In the genomic region with DNA sequence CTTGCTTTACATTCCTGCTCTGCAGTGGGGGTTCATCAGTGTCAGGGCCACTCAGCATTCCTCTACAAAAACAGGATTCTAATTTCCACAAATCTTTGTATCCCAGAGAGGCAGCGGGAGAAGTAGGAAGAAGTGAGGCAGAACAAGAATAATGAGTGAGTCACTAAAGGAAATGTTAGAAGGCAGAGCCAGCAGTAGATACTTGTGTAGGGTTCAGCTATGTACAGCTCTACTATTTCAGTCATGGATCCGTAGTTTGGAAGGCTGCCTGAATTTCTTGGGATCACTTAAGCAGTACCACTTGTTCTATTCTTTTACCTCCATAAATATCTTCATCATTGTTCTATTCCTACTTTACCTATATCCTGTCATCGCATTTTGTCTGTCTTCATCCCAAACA, we compare ENCODE assay signal across 18 cellular contexts.
"Had no signal": no experiment of that assay in that cellular context is flagged by ENCODE, and none has a peak within 500 bp of the region (broad histone marks: within the 10 kb centered on the region; RNA-seq: fewer than 3 reads in every experiment).

No MANE protein-coding gene starts in this region.

- H3K27me3 Mint-ChIP-seq: activated CD4-positive, alpha-beta memory T cell treated with anti-CD3 and anti-CD28 coated beads, Interleukin-2, amount 10 ng/mL, durations not matched to agents 7 days and 5 days; type B pancreatic cell had no signal

- H3K27me3 ChIP-seq: body of pancreas, right lobe of liver, spleen had no signal

- H3K4me1 ChIP-seq: body of pancreas, right lobe of liver, spleen had no signal

- DNase-seq: activated CD4-positive, alpha-beta memory T cell treated with anti-CD3 and anti-CD28 coated beads, Interleukin-2, amount 10 ng/mL, durations not matched to agents 7 days and 5 days; activated naive CD8-positive, alpha-beta T cell treated with anti-CD3 and anti-CD28 coated beads, Interleukin-2, amount 50 U/mL, for 24 hours; body of pancreas; central memory CD4-positive, alpha-beta T cell; cortex of kidney; effector memory CD4-positive, alpha-beta T cell; erythroblast; mammary epithelial cell; nucleus accumbens; right lobe of liver; spleen; stimulated activated CD4-positive, alpha-beta T cell treated with anti-CD3 and anti-CD28 coated beads, Interleukin-1b, Interleukin-23, amount 100 ng/mL, for 48 hours; stimulated activated naive B cell treated with anti-CD40 and anti-IgM and Interleukin-4, amounts not matched to agents 10 μg/mL and 1 μg/mL and 100 μg/mL, for 72 hours; substantia nigra had no signal

- H3K4me1 Mint-ChIP-seq: activated CD4-positive, alpha-beta memory T cell treated with anti-CD3 and anti-CD28 coated beads, Interleukin-2, amount 10 ng/mL, durations not matched to agents 7 days and 5 days; activated naive CD8-positive, alpha-beta T cell treated with anti-CD3 and anti-CD28 coated beads, Interleukin-2, amount 50 U/mL, for 24 hours; stimulated activated naive B cell treated with anti-CD40 and anti-IgM and Interleukin-4, amounts not matched to agents 10 μg/mL and 1 μg/mL and 100 μg/mL, for 72 hours had no signal

- H3K9me3 ChIP-seq: body of pancreas, right lobe of liver had no signal

- ATAC-seq: activated naive CD8-positive, alpha-beta T cell treated with anti-CD3 and anti-CD28 coated beads, Interleukin-2, amount 50 U/mL, for 24 hours; body of pancreas; left lobe of liver; natural killer cell treated with Interleukin-12 subunit alpha and Interleukin-12 subunit beta and Interleukin-15 and Interleukin-18, amount 100 ng/mL, for 72 hours; right lobe of liver; stimulated activated naive B cell treated with anti-CD40 and anti-IgM and Interleukin-4, amounts not matched to agents 10 μg/mL and 1 μg/mL and 100 μg/mL, for 72 hours had no signal

- H3K9me3 Mint-ChIP-seq: activated CD4-positive, alpha-beta memory T cell treated with anti-CD3 and anti-CD28 coated beads, Interleukin-2, amount 10 ng/mL, durations not matched to agents 7 days and 5 days; natural killer cell treated with Interleukin-12 subunit alpha and Interleukin-12 subunit beta and Interleukin-15 and Interleukin-18, amount 100 ng/mL, for 72 hours; type B pancreatic cell had no signal

- H3K36me3 Mint-ChIP-seq: natural killer cell treated with Interleukin-12 subunit alpha and Interleukin-12 subunit beta and Interleukin-15 and Interleukin-18, amount 100 ng/mL, for 72 hours; stimulated activated naive B cell treated with anti-CD40 and anti-IgM and Interleukin-4, amounts not matched to agents 10 μg/mL and 1 μg/mL and 100 μg/mL, for 72 hours; type B pancreatic cell had no signal

- H3K36me3 ChIP-seq: right lobe of liver, spleen had no signal

- H3K4me3 ChIP-seq: body of pancreas, right lobe of liver, spleen had no signal

- H3K27ac ChIP-seq: body of pancreas, right lobe of liver, spleen had no signal

- H3K27ac Mint-ChIP-seq: activated CD4-positive, alpha-beta memory T cell treated with anti-CD3 and anti-CD28 coated beads, Interleukin-2, amount 10 ng/mL, durations not matched to agents 7 days and 5 days; activated naive CD8-positive, alpha-beta T cell treated with anti-CD3 and anti-CD28 coated beads, Interleukin-2, amount 50 U/mL, for 24 hours; natural killer cell treated with Interleukin-12 subunit alpha and Interleukin-12 subunit beta and Interleukin-15 and Interleukin-18, amount 100 ng/mL, for 72 hours; progenitor cell of endocrine pancreas; stimulated activated naive B cell treated with anti-CD40 and anti-IgM and Interleukin-4, amounts not matched to agents 10 μg/mL and 1 μg/mL and 100 μg/mL, for 72 hours; type B pancreatic cell had no signal

- H3K4me3 Mint-ChIP-seq: activated CD4-positive, alpha-beta memory T cell treated with anti-CD3 and anti-CD28 coated beads, Interleukin-2, amount 10 ng/mL, durations not matched to agents 7 days and 5 days; activated naive CD8-positive, alpha-beta T cell treated with anti-CD3 and anti-CD28 coated beads, Interleukin-2, amount 50 U/mL, for 24 hours; natural killer cell treated with Interleukin-12 subunit alpha and Interleukin-12 subunit beta and Interleukin-15 and Interleukin-18, amount 100 ng/mL, for 72 hours; stimulated activated naive B cell treated with anti-CD40 and anti-IgM and Interleukin-4, amounts not matched to agents 10 μg/mL and 1 μg/mL and 100 μg/mL, for 72 hours; type B pancreatic cell had no signal
